Comparison of ENCODE assay signal across 18 cellular contexts in the genomic region with DNA sequence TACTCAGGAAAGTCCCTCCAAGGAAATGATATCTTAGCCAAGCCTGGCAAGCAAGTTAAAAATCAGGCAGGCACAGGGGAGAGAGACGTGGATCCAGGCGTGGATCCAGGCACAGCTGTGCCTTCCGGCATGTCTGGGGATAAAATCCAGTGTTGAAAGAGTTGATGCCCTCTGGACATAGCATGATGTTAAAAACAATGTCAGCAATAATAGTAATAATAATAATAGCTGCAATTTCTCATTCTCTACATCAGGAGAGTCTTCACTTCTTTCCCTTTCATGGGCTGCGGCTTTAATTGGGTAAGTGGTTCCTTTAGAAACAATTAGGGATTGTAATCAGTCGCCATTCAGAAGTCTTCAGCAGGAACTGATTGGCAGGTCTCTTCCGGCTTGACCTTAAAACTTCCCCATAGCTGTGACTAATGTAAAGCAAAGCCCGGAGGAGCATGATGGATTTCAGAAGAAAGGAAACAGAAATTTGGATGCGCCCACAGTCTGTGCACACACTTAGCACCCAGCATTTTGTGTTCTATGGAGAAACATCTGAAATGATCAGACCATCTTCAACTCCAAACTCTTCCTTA.
DNase-seq lines count a peak whose midpoint lies in the region; ATAC-seq and TF ChIP-seq lines count a peak whose summit lies in the region.
"Had no signal": no experiment of that assay in that cellular context is flagged by ENCODE, and none has a peak within 500 bp of the region (broad histone marks: within the 10 kb centered on the region; RNA-seq: fewer than 3 reads in every experiment).

No MANE protein-coding gene starts in this region.

- no peak overlapping the region for H3K4me2 ChIP-seq in PC-3 (ENCODE audit: low read length)

- no peaks in the 10 kb centered on the region for H3K27me3 ChIP-seq in PC-3 (ENCODE audit: low read length)
- H3K27me3 ChIP-seq: vagina had no signal

- no peak overlapping the region for H3K9ac ChIP-seq in PC-3 (ENCODE audit: low read length)

- intact Hi-C loops in PC-3 (cut with micrococcal nuclease): no loop called here

- no peaks in the 10 kb centered on the region for H3K79me2 ChIP-seq in PC-3 (ENCODE audit: low read length)

- no peaks in the 10 kb centered on the region for H4K20me1 ChIP-seq in PC-3 (ENCODE audit: low read length)

- DNase-seq in activated naive CD4-positive, alpha-beta T cell treated with anti-CD3 and anti-CD28 coated beads, Interleukin-2, amount 50 U/mL, for 72 hours (ENCODE audit: low spot score in 2 of 2): no peak
- DNase-seq in activated naive CD4-positive, alpha-beta T cell treated with Interleukin-2 at 50 U/mL for 16 hours: no peak
- DNase-seq in T-helper 17 cell (no peak), foreskin melanocyte (peak; percentile 88), SIG-M5 treated with dmso at 0.1 percent for 504 hours (lab: John Stamatoyannopoulos, UW; ENCODE audit: unreplicated experiment) (no peak), PC-3 (no peak)
- DNase-seq in stimulated activated naive B cell treated with anti-CD40 and anti-IgM and Interleukin-4, amounts not matched to agents 10 μg/mL and 1 μg/mL and 100 μg/mL, for 72 hours: no peak
- no peak for DNase-seq in stimulated activated CD4-positive, alpha-beta T cell treated with anti-CD3 and anti-CD28 coated beads, Interleukin-4, amount 100 ng/mL, for 1 hour
- DNase-seq: ACHN; activated CD4-positive, alpha-beta T cell treated with anti-CD3 and anti-CD28 coated beads, Interleukin-2, amount 50 U/mL, for 4 hours; activated CD8-positive, alpha-beta memory T cell treated with anti-CD3 and anti-CD28 coated beads, Interleukin-2, amount 50 U/mL, for 4 hours; CD4-positive, alpha-beta T cell; kidney; NCI-H187 treated with DMSO at 0.1 percent for 48 hours; NCI-H526 treated with DMSO at 0.1 percent for 48 hours; SHP77 had no signal

- H3K4me3 ChIP-seq in PC-3 (ENCODE audit: low read length): no peak overlapping the region
- H3K4me3 ChIP-seq: vagina had no signal

- H2AFZ ChIP-seq in PC-3 (ENCODE audit: low read length): no peak overlapping the region

- peak overlapping the region; percentile 29 to 78 for H3K27ac Mint-ChIP-seq in activated naive CD4-positive, alpha-beta T cell treated with anti-CD3 and anti-CD28 coated beads, Interleukin-2, amount 50 U/mL, for 72 hours
- H3K27ac Mint-ChIP-seq in T-helper 17 cell: peak overlapping the region; percentile 81
- H3K27ac Mint-ChIP-seq in stimulated activated naive B cell treated with anti-CD40 and anti-IgM and Interleukin-4, amounts not matched to agents 10 μg/mL and 1 μg/mL and 100 μg/mL, for 72 hours: peak overlapping the region; percentile 71
- H3K27ac Mint-ChIP-seq: CD4-positive, alpha-beta T cell had no signal

- H3F3A ChIP-seq in PC-3 (ENCODE audit: low read length, unreplicated experiment): no peaks in the 10 kb centered on the region

- no peaks in the 10 kb centered on the region for H3K9me3 Mint-ChIP-seq in activated naive CD4-positive, alpha-beta T cell treated with anti-CD3 and anti-CD28 coated beads, Interleukin-2, amount 50 U/mL, for 72 hours
- no peaks in the 10 kb centered on the region for H3K9me3 Mint-ChIP-seq in stimulated activated naive B cell treated with anti-CD40 and anti-IgM and Interleukin-4, amounts not matched to agents 10 μg/mL and 1 μg/mL and 100 μg/mL, for 72 hours
- H3K9me3 Mint-ChIP-seq: CD4-positive, alpha-beta T cell had no signal

- no peaks in the 10 kb centered on the region for H3K9me3 ChIP-seq in T-helper 17 cell (ENCODE audit: control insufficient read depth, low read length, poor library complexity, severe bottlenecking)
- H3K9me3 ChIP-seq in PC-3 (ENCODE audit: low read length): no peaks in the 10 kb centered on the region
- H3K9me3 ChIP-seq: vagina had no signal

- no peak for ATAC-seq in activated naive CD4-positive, alpha-beta T cell treated with anti-CD3 and anti-CD28 coated beads, Interleukin-2, amount 50 U/mL, for 72 hours
- no peak for ATAC-seq in T-helper 17 cell
- ATAC-seq in stimulated activated naive B cell treated with anti-CD40 and anti-IgM and Interleukin-4, amounts not matched to agents 10 μg/mL and 1 μg/mL and 100 μg/mL, for 72 hours (replicated peaks): peak; percentile 41 to 42
- ATAC-seq in PC-3: no peak
- ATAC-seq: sciatic nerve had no signal

- no TSS peak for BruUV-seq in PC-3 (replicated peaks; lab: Mats Ljungman, UMichigan)

- no peaks in the 10 kb centered on the region for H3K36me3 ChIP-seq in PC-3 (ENCODE audit: low read depth, low read length)
- H3K36me3 ChIP-seq: vagina had no signal

- peaks cover 44% of the 10 kb centered on the region for H3K4me1 Mint-ChIP-seq in T-helper 17 cell
- peaks cover 47 to 83% of the 10 kb centered on the region in 2 donors for H3K4me1 Mint-ChIP-seq in stimulated activated naive B cell treated with anti-CD40 and anti-IgM and Interleukin-4, amounts not matched to agents 10 μg/mL and 1 μg/mL and 100 μg/mL, for 72 hours

- no peak overlapping the region for H3K4me3 Mint-ChIP-seq in T-helper 17 cell
- no peak overlapping the region for H3K4me3 Mint-ChIP-seq in stimulated activated naive B cell treated with anti-CD40 and anti-IgM and Interleukin-4, amounts not matched to agents 10 μg/mL and 1 μg/mL and 100 μg/mL, for 72 hours
- H3K4me3 Mint-ChIP-seq: CD4-positive, alpha-beta T cell had no signal

- TF ChIP-seq CTCF in PC-3 (conservative IDR thresholded peaks at IDR 0.05; ENCODE audit: low read depth, low read length): no peak

- no peaks in the 10 kb centered on the region for H3K9me2 ChIP-seq in PC-3 (replicated peaks; ENCODE audit: low read length)

- no peaks in the 10 kb centered on the region for H3K27me3 Mint-ChIP-seq in T-helper 17 cell
- no peaks in the 10 kb centered on the region for H3K27me3 Mint-ChIP-seq in stimulated activated naive B cell treated with anti-CD40 and anti-IgM and Interleukin-4, amounts not matched to agents 10 μg/mL and 1 μg/mL and 100 μg/mL, for 72 hours
- H3K27me3 Mint-ChIP-seq: CD4-positive, alpha-beta T cell had no signal

- no peaks in the 10 kb centered on the region for H3K36me3 Mint-ChIP-seq in activated naive CD4-positive, alpha-beta T cell treated with anti-CD3 and anti-CD28 coated beads, Interleukin-2, amount 50 U/mL, for 72 hours
- H3K36me3 Mint-ChIP-seq in T-helper 17 cell (ENCODE audit: low read depth): no peaks in the 10 kb centered on the region
- H3K36me3 Mint-ChIP-seq in stimulated activated naive B cell treated with anti-CD40 and anti-IgM and Interleukin-4, amounts not matched to agents 10 μg/mL and 1 μg/mL and 100 μg/mL, for 72 hours: peaks cover 19 to 47% of the 10 kb centered on the region in 2 donors

- CTCF ChIA-PET in PC-3 (lab: Charles Lee): no interaction called here

- H3K4me1 ChIP-seq in PC-3 (ENCODE audit: insufficient read depth, low read length): no peaks in the 10 kb centered on the region

- H3K27ac ChIP-seq in PC-3 (ENCODE audit: low read length): no peak overlapping the region
- H3K27ac ChIP-seq: vagina had no signal

- POLR2A ChIA-PET in PC-3 (lab: Charles Lee; ENCODE audit: unreplicated experiment): no interaction called here

Comparison
In these comparisons a context has a peak if more than half of its experiments do, and no peak if none do; other contexts are left out.
1. ATAC-seq: peak in stimulated activated naive B cell treated with anti-CD40 and anti-IgM and Interleukin-4, amounts not matched to agents 10 μg/mL and 1 μg/mL and 100 μg/mL, for 72 hours (2 of 2); none in activated naive CD4-positive, alpha-beta T cell treated with anti-CD3 and anti-CD28 coated beads, Interleukin-2, amount 50 U/mL, for 72 hours (0 of 2), T-helper 17 cell (single experiment) and PC-3 (single experiment).
2. Peak in every context shown above with its lines, with median percentiles within 50 percentile points of each other: H3K27ac Mint-ChIP-seq.